ENCODE assay signal across 9 cellular contexts in genomic region chr12:54603173-54603814, GRCh38. TPM values are rescaled to one million over a fixed set of nuclear protein-coding genes. Genes with fewer than 3 reads are reported as not detected.
DNase-seq lines count a peak whose midpoint lies in the region; ATAC-seq, FAIRE-seq and TF ChIP-seq lines count a peak whose summit lies in the region.
"Had no signal": no experiment of that assay in that cellular context is flagged by ENCODE, and none has a peak within 500 bp of the region (broad histone marks: within the 10 kb centered on the region; RNA-seq: fewer than 3 reads in every experiment).

No MANE protein-coding gene starts in this region.

- peak; percentile 64 for ATAC-seq in HG02623 (IDR thresholded peaks at IDR 0.05; ENCODE audit: unreplicated experiment)

- H3K9me3 Mint-ChIP-seq in brain: peaks cover 0 to 3% (median 0%) of the 10 kb centered on the region in 5 experiments

- peaks cover 3% of the 10 kb centered on the region for H3K4me1 Mint-ChIP-seq in brain

- H3K27me3 Mint-ChIP-seq in brain: peaks cover 4% of the 10 kb centered on the region

- DNase-seq in NCI-H446 (lab: John Stamatoyannopoulos, UW): peak; percentile 43 to 51
- DNase-seq in NCI-H446 treated with DMSO at 0.1 percent for 48 hours (lab: John Stamatoyannopoulos, UW): no peak
- peak; percentile 53 for DNase-seq in NCI-H1092 treated with DMSO at 0.1 percent for 48 hours (lab: John Stamatoyannopoulos, UW)
- DNase-seq in stimulated activated CD4-positive, alpha-beta T cell treated with anti-CD3 and anti-CD28 coated beads, Interleukin-2, amount 100 ng/mL, for 24 hours: peak; percentile 69

- no peak overlapping the region for H3K27ac Mint-ChIP-seq in brain

- FAIRE-seq in TTC549 (lab: Jason Lieb, UNC): peak; percentile 38
- FAIRE-seq in islet of Langerhans (lab: Jason Lieb, UNC): peak; percentile 78

- no peak overlapping the region for H3K4me3 Mint-ChIP-seq in brain

- peak; percentile 59 to 69 for TF ChIP-seq CTCF in brain (conservative IDR thresholded peaks at IDR 0.05)

- no peaks in the 10 kb centered on the region for H3K36me3 Mint-ChIP-seq in brain

RNA-seq across cellular contexts. Expression of gene PPP1R1A, which starts 14.8 kb away (rescaled TPM):
- polyA plus RNA-seq in brain (ENCODE audit: insufficient read depth, low read depth, low replicate concordance): 16.0 TPM

RNA-seq across cellular contexts. Expression of gene LACRT, which starts 31.4 kb away (rescaled TPM):
- not detected for polyA plus RNA-seq in brain (ENCODE audit: insufficient read depth, low read depth, low replicate concordance)
- polyA plus RNA-seq: urinary bladder had no signal

RNA-seq across cellular contexts. Expression of gene DCD, which starts 44.9 kb away (rescaled TPM):
- not detected for polyA plus RNA-seq in brain (ENCODE audit: insufficient read depth, low read depth, low replicate concordance)
- polyA plus RNA-seq: urinary bladder had no signal

RNA-seq across cellular contexts. Expression of gene PDE1B, which starts 53.9 kb away (rescaled TPM):
- polyA plus RNA-seq in brain (ENCODE audit: insufficient read depth, low read depth, low replicate concordance): 17.9 TPM
